In genomic region chr13:45413826-45414312, GRCh38 we compare ENCODE assay signal across 11 cellular contexts. TPM values are rescaled to one million over a fixed set of nuclear protein-coding genes. Genes with fewer than 3 reads are reported as not detected.
DNase-seq lines count a peak whose midpoint lies in the region; ATAC-seq and TF ChIP-seq lines count a peak whose summit lies in the region.
"Had no signal": no experiment of that assay in that cellular context is flagged by ENCODE, and none has a peak within 500 bp of the region (broad histone marks: within the 10 kb centered on the region; RNA-seq: fewer than 3 reads in every experiment).

No MANE protein-coding gene starts in this region.

- 65 to 68% methylated on average over 4 of the region's 4 CpGs for WGBS in gastroesophageal sphincter (ENCODE audit: low coverage in 1 of 2), 2 donors
- no CpG with 5 or more reads among the region's 4 CpGs for WGBS in neuronal stem cell (ENCODE audit: extremely low coverage in 2 of 2, insufficient read length in 2 of 2, insufficient replicate concordance in 1 of 2), 2 donors

- peaks cover 18% of the 10 kb centered on the region for H3K36me3 ChIP-seq in right atrium auricular region
- H3K36me3 ChIP-seq in gastroesophageal sphincter, result peaks cover 0 to 25% of the 10 kb centered on the region in 2 donors
- no peaks in the 10 kb centered on the region for H3K36me3 ChIP-seq in mucosa of descending colon (ENCODE audit: low read depth)
- H3K36me3 ChIP-seq in neuronal stem cell (replicated peaks in 1 of 2; ENCODE audit: control insufficient read depth in 2 of 2, insufficient read depth in 2 of 2, low read length in 2 of 2), result peaks cover 0 to 13% of the 10 kb centered on the region in 2 donors

- no peaks in the 10 kb centered on the region for H3K9me3 Mint-ChIP-seq in progenitor cell of endocrine pancreas (ENCODE audit: low read depth)
- H3K9me3 Mint-ChIP-seq: activated T-cell treated with anti-CD3 and anti-CD28 coated beads, Interleukin-2, amount 50 U/mL, for 4 hours had no signal

- H3K79me1 ChIP-seq in neuronal stem cell (ENCODE audit: low read depth, low read length), result peaks cover 1% of the 10 kb centered on the region

- no peak overlapping the region for H3K18ac ChIP-seq in neuronal stem cell (ENCODE audit: low read length)

- no peak overlapping the region for H3K4me2 ChIP-seq in neuronal stem cell (ENCODE audit: insufficient read depth, low read length, poor library complexity, severe bottlenecking)

- no peak overlapping the region for H2BK5ac ChIP-seq in neuronal stem cell (ENCODE audit: low read length)

- H3K4me1 ChIP-seq in right atrium auricular region, result peaks cover 0 to 45% of the 10 kb centered on the region in 2 donors
- H3K4me1 ChIP-seq in gastroesophageal sphincter, result peaks cover 0 to 47% (median 10%) of the 10 kb centered on the region in 3 donors
- H3K4me1 ChIP-seq in mucosa of descending colon (ENCODE audit: low read depth), result peaks cover 13% of the 10 kb centered on the region
- H3K4me1 ChIP-seq in neuronal stem cell (ENCODE audit: control insufficient read depth in 2 of 2, insufficient read depth in 1 of 2, low read depth in 1 of 2, low read length in 2 of 2), result no peaks in the 10 kb centered on the region

- H3K4me1 Mint-ChIP-seq in progenitor cell of endocrine pancreas (ENCODE audit: low read depth), result peaks cover 13% of the 10 kb centered on the region

- TF ChIP-seq CTCF in right atrium auricular region (IDR thresholded peaks at IDR 0.05) (no peak), gastroesophageal sphincter (IDR thresholded peaks at IDR 0.05) (no peak), progenitor cell of endocrine pancreas (IDR thresholded peaks at IDR 0.05; ENCODE audit: unreplicated experiment) (no peak), mucosa of descending colon (IDR thresholded peaks at IDR 0.05) (no peak)

- H3K9me3 ChIP-seq in right atrium auricular region (no peaks in the 10 kb centered on the region), gastroesophageal sphincter (no peaks in the 10 kb centered on the region), mucosa of descending colon (no peaks in the 10 kb centered on the region), neuronal stem cell (replicated peaks in 1 of 2; ENCODE audit: control insufficient read depth in 2 of 2, insufficient read depth in 1 of 2, low read depth in 1 of 2, low read length in 2 of 2) (no peaks in the 10 kb centered on the region)

- no peak overlapping the region for H2AFZ ChIP-seq in neuronal stem cell (ENCODE audit: low read length)

- peak overlapping the region; percentile 4 for H3K4me3 Mint-ChIP-seq in progenitor cell of endocrine pancreas (ENCODE audit: low read depth)
- H3K4me3 Mint-ChIP-seq: activated T-cell treated with anti-CD3 and anti-CD28 coated beads, Interleukin-2, amount 50 U/mL, for 4 hours had no signal

- no peaks in the 10 kb centered on the region for H3K27me3 Mint-ChIP-seq in progenitor cell of endocrine pancreas

- no peak overlapping the region for H2AK5ac ChIP-seq in neuronal stem cell (ENCODE audit: low read depth, low read length)

- no peak for ATAC-seq in left cardiac atrium
- ATAC-seq in gastroesophageal sphincter, result no peak
- ATAC-seq in mucosa of descending colon, result no peak
- ATAC-seq: activated T-cell treated with anti-CD3 and anti-CD28 coated beads, Interleukin-2, amount 50 U/mL, for 4 hours had no signal

- DNase-seq in right atrium auricular region (ENCODE audit: low spot score) (no peak), left cardiac atrium (no peak), progenitor cell of endocrine pancreas (ENCODE audit: low spot score, unreplicated experiment) (no peak), NCI-H524 treated with DMSO at 0.1 percent for 48 hours (lab: John Stamatoyannopoulos, UW) (no peak), mucosa of descending colon (no peak), neuronal stem cell (ENCODE audit: low spot score) (no peak), erythroblast (lab: John Stamatoyannopoulos, UW) (no peak)
- DNase-seq: activated T-cell treated with anti-CD3 and anti-CD28 coated beads, Interleukin-2, amount 50 U/mL, for 4 hours; DMS153; NCI-H1694 had no signal

- no peaks in the 10 kb centered on the region for H3K27me3 ChIP-seq in right atrium auricular region
- H3K27me3 ChIP-seq in gastroesophageal sphincter, result no peaks in the 10 kb centered on the region
- peaks cover 0 to 2% (median 0%) of the 10 kb centered on the region in 3 experiments for H3K27me3 ChIP-seq in neuronal stem cell (ENCODE audit: control insufficient read depth in 3 of 3, insufficient read depth in 3 of 3, low read depth in 1 of 3, low read length in 3 of 3)

- no peak for TF ChIP-seq EP300 in gastroesophageal sphincter (IDR thresholded peaks at IDR 0.05)

- H3K4ac ChIP-seq in neuronal stem cell (ENCODE audit: low read length), result no peak overlapping the region

- no peak overlapping the region for H4K8ac ChIP-seq in neuronal stem cell (ENCODE audit: low read depth, low read length)

- no peak overlapping the region for H3K14ac ChIP-seq in neuronal stem cell (ENCODE audit: low read length)

- peak overlapping the region; percentile 76 to 77 for H3K27ac ChIP-seq in right atrium auricular region
- H3K27ac ChIP-seq in gastroesophageal sphincter, result peak overlapping the region; percentile 72 to 85 (median 77)
- H3K27ac ChIP-seq in neuronal stem cell (replicated peaks; ENCODE audit: low read length), result no peak overlapping the region

- H3K27ac Mint-ChIP-seq in progenitor cell of endocrine pancreas, result no peak overlapping the region

- H3K36me3 Mint-ChIP-seq in progenitor cell of endocrine pancreas (ENCODE audit: insufficient read depth), result no peaks in the 10 kb centered on the region

- no peak overlapping the region for H3K23ac ChIP-seq in neuronal stem cell (ENCODE audit: low read depth, low read length, poor library complexity)

- TF ChIP-seq POLR2A in gastroesophageal sphincter (IDR thresholded peaks at IDR 0.05), result no peak
- no peak for TF ChIP-seq POLR2A in erythroblast (IDR thresholded peaks at IDR 0.05; ENCODE audit: low read length)

- H4K91ac ChIP-seq in neuronal stem cell (ENCODE audit: low read depth, low read length, poor library complexity), result no peak overlapping the region

- H3K9ac ChIP-seq in neuronal stem cell (ENCODE audit: low read depth, low read length, poor library complexity), result no peak overlapping the region

- H2BK12ac ChIP-seq in neuronal stem cell (ENCODE audit: low read length), result no peak overlapping the region

- intact Hi-C loops in left cardiac atrium (cut with DNase I), result no loop called here
- intact Hi-C loops in mucosa of descending colon (cut with DNase I, micrococcal nuclease), result no loop called here

- H3K4me3 ChIP-seq in right atrium auricular region (peak overlapping the region in 1 of 2 donors; percentile 44), gastroesophageal sphincter (peak overlapping the region; percentile 28 to 36), mucosa of descending colon (no peak overlapping the region), neuronal stem cell (ENCODE audit: low read length in 2 of 2) (no peak overlapping the region)

- H2BK15ac ChIP-seq in neuronal stem cell (ENCODE audit: low read length), result no peak overlapping the region

- no peak overlapping the region for H2BK120ac ChIP-seq in neuronal stem cell (ENCODE audit: low read depth, low read length)

RNA-seq across cellular contexts. Expression of gene SLC25A30, which starts 4.3 kb away (rescaled TPM):
- total RNA-seq in right atrium auricular region, result 10 to 100 TPM; 32.6 to 38.4 TPM
- total RNA-seq in left cardiac atrium, result 10 to 100 TPM; 57.9 to 73.8 TPM
- total RNA-seq in gastroesophageal sphincter, result 10 to 100 TPM in 3 of 4 donors, 1 to 10 TPM in 1; 7.4 to 16.3 (median 13.1) TPM
- 5.7 and 6.8 TPM in 2 replicates for total RNA-seq in progenitor cell of endocrine pancreas
- total RNA-seq in mucosa of descending colon, result 10 to 100 TPM; 10.5 to 20.0 (median 13.6) TPM
- polyA plus RNA-seq in neuronal stem cell (2013, experiment 1 of 2), result 8.0 TPM
- polyA plus RNA-seq in neuronal stem cell (2013, experiment 2 of 2), result 9.0 TPM

RNA-seq across cellular contexts. Expression of gene COG3, which starts 50.9 kb away (rescaled TPM):
- total RNA-seq in right atrium auricular region, result 10 to 100 TPM; 15.7 to 20.3 TPM
- 10 to 100 TPM; 11.7 to 18.6 TPM for total RNA-seq in left cardiac atrium
- total RNA-seq in gastroesophageal sphincter, result 10 to 100 TPM; 19.4 to 30.0 (median 21.3) TPM
- 29.6 and 31.6 TPM in 2 replicates for total RNA-seq in progenitor cell of endocrine pancreas
- 10 to 100 TPM; 37.0 to 51.3 (median 47.2) TPM for total RNA-seq in mucosa of descending colon
- polyA plus RNA-seq in neuronal stem cell (2013, experiment 1 of 2), result 11.3 TPM
- polyA plus RNA-seq in neuronal stem cell (2013, experiment 2 of 2), result 9.8 TPM

Comparison
In these comparisons a context has a peak if more than half of its experiments do, and no peak if none do; other contexts are left out.
1. H3K4me3 ChIP-seq: peak in gastroesophageal sphincter (2 of 2); none in mucosa of descending colon (single experiment) and neuronal stem cell (0 of 2).